1 cellular context compared by ENCODE assay signal in the genomic region with DNA sequence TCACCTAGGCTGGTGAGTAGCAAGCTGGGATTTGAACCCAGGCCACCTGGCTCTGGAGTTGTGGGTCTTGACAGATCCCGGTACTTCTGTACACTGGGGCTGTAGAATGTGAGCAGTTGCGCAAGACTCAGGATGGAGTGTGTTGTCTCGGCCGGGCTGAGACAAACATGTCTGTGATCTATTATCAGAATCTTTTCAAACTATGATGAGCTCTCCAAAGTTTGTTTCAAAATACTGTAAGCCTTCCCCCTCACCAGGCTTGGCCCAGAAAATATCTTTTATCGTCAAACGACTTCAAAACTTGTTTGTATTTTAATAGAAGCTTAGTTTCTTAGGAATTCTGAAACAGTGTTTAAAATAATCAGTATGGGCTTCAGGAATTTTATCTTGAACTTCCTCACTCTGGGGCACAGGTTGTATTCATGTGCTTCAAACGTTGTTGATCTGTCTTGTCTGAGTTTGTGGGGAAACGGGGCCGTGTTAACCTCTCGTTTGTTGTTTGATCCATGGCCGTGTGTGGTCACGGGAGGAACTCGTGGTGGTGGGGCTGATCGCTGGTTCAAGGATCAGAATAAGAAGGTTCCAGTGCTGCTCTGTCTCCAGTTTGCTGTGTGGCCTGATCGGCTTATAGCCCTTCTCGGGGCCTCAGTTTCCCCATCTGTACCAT.
TF ChIP-seq lines count a peak whose summit lies in the region.

No MANE protein-coding gene starts in this region.

TF ChIP-seq in K562, 482 proteins besides CTCF, POLR2A, EP300 and RAD21 (continued from another document):
- 0 out of 2 replicates have a peak, but pooled peaks have one; percentile 18 for TF ChIP-seq ZBTB40 (IDR thresholded peaks at IDR 0.05)
- no peak for TF ChIP-seq ZBTB40 (CRISPR knock-in tag; IDR thresholded peaks at IDR 0.05)
- 0 out of 2 replicates have a peak, but pooled peaks have one; percentile 27 for TF ChIP-seq CXXC5 (CRISPR knock-in tag; IDR thresholded peaks at IDR 0.05)
- TF ChIP-seq, protein P1, sequence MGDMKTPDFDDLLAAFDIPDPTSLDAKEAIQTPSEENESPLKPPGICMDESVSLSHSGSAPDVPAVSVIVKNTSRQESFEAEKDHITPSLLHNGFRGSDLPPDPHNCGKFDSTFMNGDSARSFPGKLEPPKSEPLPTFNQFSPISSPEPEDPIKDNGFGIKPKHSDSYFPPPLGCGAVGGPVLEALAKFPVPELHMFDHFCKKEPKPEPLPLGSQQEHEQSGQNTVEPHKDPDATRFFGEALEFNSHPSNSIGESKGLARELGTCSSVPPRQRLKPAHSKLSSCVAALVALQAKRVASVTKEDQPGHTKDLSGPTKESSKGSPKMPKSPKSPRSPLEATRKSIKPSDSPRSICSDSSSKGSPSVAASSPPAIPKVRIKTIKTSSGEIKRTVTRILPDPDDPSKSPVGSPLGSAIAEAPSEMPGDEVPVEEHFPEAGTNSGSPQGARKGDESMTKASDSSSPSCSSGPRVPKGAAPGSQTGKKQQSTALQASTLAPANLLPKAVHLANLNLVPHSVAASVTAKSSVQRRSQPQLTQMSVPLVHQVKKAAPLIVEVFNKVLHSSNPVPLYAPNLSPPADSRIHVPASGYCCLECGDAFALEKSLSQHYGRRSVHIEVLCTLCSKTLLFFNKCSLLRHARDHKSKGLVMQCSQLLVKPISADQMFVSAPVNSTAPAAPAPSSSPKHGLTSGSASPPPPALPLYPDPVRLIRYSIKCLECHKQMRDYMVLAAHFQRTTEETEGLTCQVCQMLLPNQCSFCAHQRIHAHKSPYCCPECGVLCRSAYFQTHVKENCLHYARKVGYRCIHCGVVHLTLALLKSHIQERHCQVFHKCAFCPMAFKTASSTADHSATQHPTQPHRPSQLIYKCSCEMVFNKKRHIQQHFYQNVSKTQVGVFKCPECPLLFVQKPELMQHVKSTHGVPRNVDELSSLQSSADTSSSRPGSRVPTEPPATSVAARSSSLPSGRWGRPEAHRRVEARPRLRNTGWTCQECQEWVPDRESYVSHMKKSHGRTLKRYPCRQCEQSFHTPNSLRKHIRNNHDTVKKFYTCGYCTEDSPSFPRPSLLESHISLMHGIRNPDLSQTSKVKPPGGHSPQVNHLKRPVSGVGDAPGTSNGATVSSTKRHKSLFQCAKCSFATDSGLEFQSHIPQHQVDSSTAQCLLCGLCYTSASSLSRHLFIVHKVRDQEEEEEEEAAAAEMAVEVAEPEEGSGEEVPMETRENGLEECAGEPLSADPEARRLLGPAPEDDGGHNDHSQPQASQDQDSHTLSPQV (IDR thresholded peaks at IDR 0.05): peak; percentile 55
